Comparison of ENCODE assay signal across 9 cellular contexts in genomic region chr17:37220609-37220953, GRCh38.
A peak's percentile ranks its signal among the peaks of the same experiment; 100 is the strongest.
DNase-seq lines count a peak whose midpoint lies in the region; ATAC-seq and TF ChIP-seq lines count a peak whose summit lies in the region.
"Had no signal": no experiment of that assay in that cellular context is flagged by ENCODE, and none has a peak within 500 bp of the region (broad histone marks: within the 10 kb centered on the region; RNA-seq: fewer than 3 reads in every experiment).

No MANE protein-coding gene starts in this region.

- no peak overlapping the region for H3K4me3 Mint-ChIP-seq in activated naive CD4-positive, alpha-beta T cell treated with anti-CD3 and anti-CD28 coated beads for 36 hours
- H3K4me3 Mint-ChIP-seq: CD8-positive, alpha-beta T cell had no signal

- intact Hi-C loops in activated naive CD4-positive, alpha-beta T cell treated with anti-CD3 and anti-CD28 coated beads for 36 hours (cut with micrococcal nuclease): no loop called here
- intact Hi-C loops in left lung (cut with DNase I): no loop called here

- H3K27ac Mint-ChIP-seq in activated naive CD4-positive, alpha-beta T cell treated with anti-CD3 and anti-CD28 coated beads for 36 hours: no peak overlapping the region
- H3K27ac Mint-ChIP-seq: CD8-positive, alpha-beta T cell had no signal

- H3K36me3 ChIP-seq in left lung: peaks cover 0 to 60% of the 10 kb centered on the region in 2 donors

- CTCF ChIA-PET in activated naive CD4-positive, alpha-beta T cell treated with anti-CD3 and anti-CD28 coated beads for 36 hours (lab: Charles Lee): no interaction called here

- H3K4me1 Mint-ChIP-seq in activated naive CD4-positive, alpha-beta T cell treated with anti-CD3 and anti-CD28 coated beads for 36 hours (ENCODE audit: low read depth): no peaks in the 10 kb centered on the region

- H3K4me1 ChIP-seq in left lung: no peaks in the 10 kb centered on the region

- DNase-seq in NCI-H2107 (lab: John Stamatoyannopoulos, UW) (peak; percentile 19), NCI-H2107 treated with DMSO at 0.1 percent for 48 hours (lab: John Stamatoyannopoulos, UW; ENCODE audit: unreplicated experiment) (no peak), NB4 (ENCODE audit: low read depth) (peak; percentile 23), kidney tubule cell (ENCODE audit: low spot score) (peak; percentile 35), left lung (no peak), NOMO-1 (lab: John Stamatoyannopoulos, UW; ENCODE audit: unreplicated experiment in 2 of 2) (no peak)
- DNase-seq in activated naive CD4-positive, alpha-beta T cell treated with anti-CD3 and anti-CD28 coated beads for 36 hours: peak; percentile 40

- H3K4me3 ChIP-seq in NB4 (ENCODE audit: low read depth, low read length) (no peak overlapping the region), left lung (no peak overlapping the region)

- no peak for ATAC-seq in left lung
- ATAC-seq in HG03139 (IDR thresholded peaks at IDR 0.05; ENCODE audit: unreplicated experiment): no peak
- ATAC-seq: CD8-positive, alpha-beta T cell had no signal

- H3K36me3 Mint-ChIP-seq in activated naive CD4-positive, alpha-beta T cell treated with anti-CD3 and anti-CD28 coated beads for 36 hours (ENCODE audit: low read depth): peaks cover 23% of the 10 kb centered on the region

- no peak overlapping the region for H3K27ac ChIP-seq in left lung

- TF ChIP-seq CTCF in NB4 (IDR thresholded peaks at IDR 0.05; ENCODE audit: low read depth, low read length) (peak; percentile 21), left lung (IDR thresholded peaks at IDR 0.05) (no peak)

- H3K27me3 Mint-ChIP-seq in activated naive CD4-positive, alpha-beta T cell treated with anti-CD3 and anti-CD28 coated beads for 36 hours (ENCODE audit: low read depth): no peaks in the 10 kb centered on the region

- H3K27me3 ChIP-seq in left lung: no peaks in the 10 kb centered on the region

- no peak for TF ChIP-seq POLR2A in NB4 (IDR thresholded peaks at IDR 0.05; ENCODE audit: extremely low read depth, insufficient read length)

- H3K9me3 ChIP-seq in left lung: no peaks in the 10 kb centered on the region

- no peaks in the 10 kb centered on the region for H3K9me3 Mint-ChIP-seq in activated naive CD4-positive, alpha-beta T cell treated with anti-CD3 and anti-CD28 coated beads for 36 hours
- H3K9me3 Mint-ChIP-seq: CD8-positive, alpha-beta T cell had no signal

Comparison
In these comparisons a context has a peak if more than half of its experiments do, and no peak if none do; other contexts are left out.
1. DNase-seq: peak in NCI-H2107 (single experiment), NB4 (single experiment), activated naive CD4-positive, alpha-beta T cell treated with anti-CD3 and anti-CD28 coated beads for 36 hours (single experiment) and kidney tubule cell (single experiment); none in NCI-H2107 treated with DMSO at 0.1 percent for 48 hours (single experiment), left lung (0 of 2) and NOMO-1 (0 of 2).